Comparison of ENCODE assay signal across 1 cellular context in genomic region chr19:49492573-49493411, GRCh38.
TF ChIP-seq lines count a peak whose summit lies in the region.

No MANE protein-coding gene starts in this region.

TF ChIP-seq in K562, 482 proteins besides CTCF, POLR2A, EP300 and RAD21 (continued from another document and continues in another):
- TF ChIP-seq POU5F1 (IDR thresholded peaks at IDR 0.05; ENCODE audit: borderline replicate concordance, low read depth, low read length, partially characterized antibody) (no peak), FIP1L1 (IDR thresholded peaks at IDR 0.05; ENCODE audit: low read depth, low read length, poor library complexity, severe bottlenecking) (no peak), ZNF121 (CRISPR knock-in tag; conservative IDR thresholded peaks at IDR 0.05) (no peak), ZNF444 (CRISPR knock-in tag; IDR thresholded peaks at IDR 0.05) (0 out of 2 replicates have a peak, but pooled peaks have one; percentile 13), SMARCA5 (IDR thresholded peaks at IDR 0.05) (no peak), ZBTB9 (CRISPR knock-in tag; IDR thresholded peaks at IDR 0.05) (no peak), ZC3H4 (CRISPR knock-in tag; IDR thresholded peaks at IDR 0.05; ENCODE audit: borderline replicate concordance) (no peak), ZNF12 (CRISPR knock-in tag; IDR thresholded peaks at IDR 0.05) (no peak), RB1 (IDR thresholded peaks at IDR 0.05; ENCODE audit: low read depth) (no peak), ZNF707 (CRISPR knock-in tag; conservative IDR thresholded peaks at IDR 0.05) (no peak), HMGN3 (IDR thresholded peaks at IDR 0.05; ENCODE audit: borderline replicate concordance, extremely low read depth, insufficient read length, low read depth, low read length) (no peak), SMC3 (conservative IDR thresholded peaks at IDR 0.05; ENCODE audit: insufficient read depth, low read depth, low read length) (no peak), ZNF436 (CRISPR knock-in tag; IDR thresholded peaks at IDR 0.05) (0 out of 2 replicates have a peak, but pooled peaks have one; percentile 37), ZNF134 (CRISPR knock-in tag; conservative IDR thresholded peaks at IDR 0.05) (no peak), MTF1 (CRISPR knock-in tag; IDR thresholded peaks at IDR 0.05; ENCODE audit: borderline replicate concordance) (no peak), WHSC1 (IDR thresholded peaks at IDR 0.05; ENCODE audit: low read length) (no peak), MAZ (CRISPR knock-in tag; conservative IDR thresholded peaks at IDR 0.05 in 1 of 2, IDR thresholded peaks at IDR 0.05 in 1 of 2) (peak in 1 of 2 experiments; percentile 18; a peak in 1 of 4 replicates), ZNF695 (CRISPR knock-in tag; IDR thresholded peaks at IDR 0.05) (0 out of 2 replicates have a peak, but pooled peaks have one; percentile 16), ZZZ3 (IDR thresholded peaks at IDR 0.05) (no peak), RBM14 (IDR thresholded peaks at IDR 0.05; ENCODE audit: borderline replicate concordance, insufficient read depth, low read depth, low read length) (no peak), ZNF512 (tag; IDR thresholded peaks at IDR 0.05) (no peak), SIX5 (IDR thresholded peaks at IDR 0.05; ENCODE audit: borderline replicate concordance in 1 of 2, insufficient read depth in 1 of 2, low read depth in 1 of 2, low read length in 2 of 2) (no peak), HCFC1 (IDR thresholded peaks at IDR 0.05; ENCODE audit: low read depth, low read length) (no peak)
- TF ChIP-seq, protein P1, sequence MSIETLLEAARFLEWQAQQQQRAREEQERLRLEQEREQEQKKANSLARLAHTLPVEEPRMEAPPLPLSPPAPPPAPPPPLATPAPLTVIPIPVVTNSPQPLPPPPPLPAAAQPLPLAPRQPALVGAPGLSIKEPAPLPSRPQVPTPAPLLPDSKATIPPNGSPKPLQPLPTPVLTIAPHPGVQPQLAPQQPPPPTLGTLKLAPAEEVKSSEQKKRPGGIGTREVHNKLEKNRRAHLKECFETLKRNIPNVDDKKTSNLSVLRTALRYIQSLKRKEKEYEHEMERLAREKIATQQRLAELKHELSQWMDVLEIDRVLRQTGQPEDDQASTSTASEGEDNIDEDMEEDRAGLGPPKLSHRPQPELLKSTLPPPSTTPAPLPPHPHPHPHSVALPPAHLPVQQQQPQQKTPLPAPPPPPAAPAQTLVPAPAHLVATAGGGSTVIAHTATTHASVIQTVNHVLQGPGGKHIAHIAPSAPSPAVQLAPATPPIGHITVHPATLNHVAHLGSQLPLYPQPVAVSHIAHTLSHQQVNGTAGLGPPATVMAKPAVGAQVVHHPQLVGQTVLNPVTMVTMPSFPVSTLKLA (conservative IDR thresholded peaks at IDR 0.05): peak; percentile 2 to 40; a peak in 1 of 4 replicates
- TF ChIP-seq, protein P2, sequence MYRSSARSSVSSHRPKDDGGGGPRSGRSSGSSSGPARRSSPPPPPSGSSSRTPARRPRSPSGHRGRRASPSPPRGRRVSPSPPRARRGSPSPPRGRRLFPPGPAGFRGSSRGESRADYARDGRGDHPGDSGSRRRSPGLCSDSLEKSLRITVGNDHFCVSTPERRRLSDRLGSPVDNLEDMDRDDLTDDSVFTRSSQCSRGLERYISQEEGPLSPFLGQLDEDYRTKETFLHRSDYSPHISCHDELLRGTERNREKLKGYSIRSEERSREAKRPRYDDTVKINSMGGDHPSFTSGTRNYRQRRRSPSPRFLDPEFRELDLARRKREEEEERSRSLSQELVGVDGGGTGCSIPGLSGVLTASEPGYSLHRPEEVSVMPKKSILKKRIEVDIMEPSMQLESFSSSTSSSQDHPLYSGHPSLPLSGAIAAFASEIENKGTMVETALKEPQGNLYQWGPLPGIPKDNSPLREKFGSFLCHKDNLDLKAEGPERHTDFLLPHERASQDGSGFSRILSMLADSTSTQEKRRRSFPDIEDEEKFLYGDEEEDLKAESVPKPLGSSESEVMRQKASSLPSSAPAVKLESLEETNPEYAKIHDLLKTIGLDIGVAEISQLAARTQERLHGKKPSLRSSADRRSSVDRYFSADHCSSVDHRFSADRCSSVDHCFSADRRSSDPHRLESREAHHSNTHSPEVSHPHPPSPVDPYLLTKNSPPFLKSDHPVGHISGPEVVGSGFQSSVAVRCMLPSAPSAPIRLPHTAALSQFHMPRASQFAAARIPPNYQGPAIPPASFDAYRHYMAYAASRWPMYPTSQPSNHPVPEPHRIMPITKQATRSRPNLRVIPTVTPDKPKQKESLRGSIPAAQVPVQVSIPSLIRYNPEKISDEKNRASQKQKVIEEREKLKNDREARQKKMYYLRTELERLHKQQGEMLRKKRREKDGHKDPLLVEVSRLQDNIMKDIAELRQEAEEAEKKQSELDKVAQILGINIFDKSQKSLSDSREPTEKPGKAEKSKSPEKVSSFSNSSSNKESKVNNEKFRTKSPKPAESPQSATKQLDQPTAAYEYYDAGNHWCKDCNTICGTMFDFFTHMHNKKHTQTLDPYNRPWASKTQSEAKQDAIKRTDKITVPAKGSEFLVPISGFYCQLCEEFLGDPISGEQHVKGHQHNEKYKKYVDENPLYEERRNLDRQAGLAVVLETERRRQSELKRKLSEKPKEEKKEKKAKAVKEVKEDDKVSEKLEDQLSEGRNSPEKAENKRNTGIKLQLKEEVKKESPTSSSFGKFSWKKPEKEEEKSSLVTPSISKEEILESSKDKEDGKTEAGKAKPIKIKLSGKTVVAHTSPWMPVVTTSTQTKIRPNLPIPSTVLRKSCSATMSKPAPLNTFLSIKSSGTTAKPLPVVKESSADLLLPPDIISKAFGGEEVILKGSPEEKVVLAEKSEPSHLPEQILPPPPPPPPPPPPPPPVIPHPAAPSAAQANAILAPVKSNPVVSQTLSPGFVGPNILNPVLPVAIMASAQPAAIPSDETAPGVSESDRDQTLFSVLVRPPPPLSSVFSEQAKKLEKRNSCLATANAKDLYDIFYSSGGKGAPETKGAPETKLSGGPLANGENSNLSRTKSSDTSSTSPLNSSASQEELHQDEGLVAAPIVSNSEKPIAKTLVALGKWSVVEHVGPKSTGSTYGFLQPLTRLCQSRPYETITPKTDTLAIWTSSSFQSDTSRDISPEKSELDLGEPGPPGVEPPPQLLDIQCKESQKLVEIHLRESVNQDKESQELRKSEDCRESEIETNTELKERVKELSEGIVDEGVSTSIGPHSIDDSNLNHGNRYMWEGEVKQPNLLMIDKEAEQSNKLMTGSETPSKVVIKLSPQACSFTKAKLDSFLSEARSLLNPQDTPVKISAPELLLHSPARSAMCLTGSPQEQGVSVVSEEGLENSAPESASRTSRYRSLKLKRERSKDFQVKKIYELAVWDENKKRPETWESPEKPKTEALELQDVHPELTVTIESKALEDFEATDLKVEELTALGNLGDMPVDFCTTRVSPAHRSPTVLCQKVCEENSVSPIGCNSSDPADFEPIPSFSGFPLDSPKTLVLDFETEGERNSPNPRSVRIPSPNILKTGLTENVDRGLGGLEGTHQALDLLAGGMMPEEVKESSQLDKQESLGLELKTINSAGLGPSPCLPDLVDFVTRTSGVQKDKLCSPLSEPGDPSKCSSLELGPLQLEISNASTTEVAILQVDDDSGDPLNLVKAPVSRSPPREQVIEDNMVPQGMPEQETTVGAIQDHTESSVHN (IDR thresholded peaks at IDR 0.05; ENCODE audit: borderline replicate concordance in 1 of 2, low read depth in 1 of 2): no peak
- TF ChIP-seq, protein P3, sequence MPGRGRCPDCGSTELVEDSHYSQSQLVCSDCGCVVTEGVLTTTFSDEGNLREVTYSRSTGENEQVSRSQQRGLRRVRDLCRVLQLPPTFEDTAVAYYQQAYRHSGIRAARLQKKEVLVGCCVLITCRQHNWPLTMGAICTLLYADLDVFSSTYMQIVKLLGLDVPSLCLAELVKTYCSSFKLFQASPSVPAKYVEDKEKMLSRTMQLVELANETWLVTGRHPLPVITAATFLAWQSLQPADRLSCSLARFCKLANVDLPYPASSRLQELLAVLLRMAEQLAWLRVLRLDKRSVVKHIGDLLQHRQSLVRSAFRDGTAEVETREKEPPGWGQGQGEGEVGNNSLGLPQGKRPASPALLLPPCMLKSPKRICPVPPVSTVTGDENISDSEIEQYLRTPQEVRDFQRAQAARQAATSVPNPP (IDR thresholded peaks at IDR 0.05; ENCODE audit: borderline replicate concordance, insufficient read depth, insufficient read length): no peak
- TF ChIP-seq, protein P4, sequence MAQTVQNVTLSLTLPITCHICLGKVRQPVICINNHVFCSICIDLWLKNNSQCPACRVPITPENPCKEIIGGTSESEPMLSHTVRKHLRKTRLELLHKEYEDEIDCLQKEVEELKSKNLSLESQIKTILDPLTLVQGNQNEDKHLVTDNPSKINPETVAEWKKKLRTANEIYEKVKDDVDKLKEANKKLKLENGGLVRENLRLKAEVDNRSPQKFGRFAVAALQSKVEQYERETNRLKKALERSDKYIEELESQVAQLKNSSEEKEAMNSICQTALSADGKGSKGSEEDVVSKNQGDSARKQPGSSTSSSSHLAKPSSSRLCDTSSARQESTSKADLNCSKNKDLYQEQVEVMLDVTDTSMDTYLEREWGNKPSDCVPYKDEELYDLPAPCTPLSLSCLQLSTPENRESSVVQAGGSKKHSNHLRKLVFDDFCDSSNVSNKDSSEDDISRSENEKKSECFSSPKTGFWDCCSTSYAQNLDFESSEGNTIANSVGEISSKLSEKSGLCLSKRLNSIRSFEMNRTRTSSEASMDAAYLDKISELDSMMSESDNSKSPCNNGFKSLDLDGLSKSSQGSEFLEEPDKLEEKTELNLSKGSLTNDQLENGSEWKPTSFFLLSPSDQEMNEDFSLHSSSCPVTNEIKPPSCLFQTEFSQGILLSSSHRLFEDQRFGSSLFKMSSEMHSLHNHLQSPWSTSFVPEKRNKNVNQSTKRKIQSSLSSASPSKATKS (CRISPR knock-in tag; IDR thresholded peaks at IDR 0.05): no peak
- TF ChIP-seq, protein P5, sequence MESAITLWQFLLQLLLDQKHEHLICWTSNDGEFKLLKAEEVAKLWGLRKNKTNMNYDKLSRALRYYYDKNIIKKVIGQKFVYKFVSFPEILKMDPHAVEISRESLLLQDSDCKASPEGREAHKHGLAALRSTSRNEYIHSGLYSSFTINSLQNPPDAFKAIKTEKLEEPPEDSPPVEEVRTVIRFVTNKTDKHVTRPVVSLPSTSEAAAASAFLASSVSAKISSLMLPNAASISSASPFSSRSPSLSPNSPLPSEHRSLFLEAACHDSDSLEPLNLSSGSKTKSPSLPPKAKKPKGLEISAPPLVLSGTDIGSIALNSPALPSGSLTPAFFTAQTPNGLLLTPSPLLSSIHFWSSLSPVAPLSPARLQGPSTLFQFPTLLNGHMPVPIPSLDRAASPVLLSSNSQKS (CRISPR knock-in tag; IDR thresholded peaks at IDR 0.05): peak; percentile 11; the same call in 1 of the 2 replicates
- TF ChIP-seq, protein P6, sequence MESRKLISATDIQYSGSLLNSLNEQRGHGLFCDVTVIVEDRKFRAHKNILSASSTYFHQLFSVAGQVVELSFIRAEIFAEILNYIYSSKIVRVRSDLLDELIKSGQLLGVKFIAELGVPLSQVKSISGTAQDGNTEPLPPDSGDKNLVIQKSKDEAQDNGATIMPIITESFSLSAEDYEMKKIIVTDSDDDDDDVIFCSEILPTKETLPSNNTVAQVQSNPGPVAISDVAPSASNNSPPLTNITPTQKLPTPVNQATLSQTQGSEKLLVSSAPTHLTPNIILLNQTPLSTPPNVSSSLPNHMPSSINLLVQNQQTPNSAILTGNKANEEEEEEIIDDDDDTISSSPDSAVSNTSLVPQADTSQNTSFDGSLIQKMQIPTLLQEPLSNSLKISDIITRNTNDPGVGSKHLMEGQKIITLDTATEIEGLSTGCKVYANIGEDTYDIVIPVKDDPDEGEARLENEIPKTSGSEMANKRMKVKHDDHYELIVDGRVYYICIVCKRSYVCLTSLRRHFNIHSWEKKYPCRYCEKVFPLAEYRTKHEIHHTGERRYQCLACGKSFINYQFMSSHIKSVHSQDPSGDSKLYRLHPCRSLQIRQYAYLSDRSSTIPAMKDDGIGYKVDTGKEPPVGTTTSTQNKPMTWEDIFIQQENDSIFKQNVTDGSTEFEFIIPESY (CRISPR knock-in tag; IDR thresholded peaks at IDR 0.05): no peak
- TF ChIP-seq, protein P7, sequence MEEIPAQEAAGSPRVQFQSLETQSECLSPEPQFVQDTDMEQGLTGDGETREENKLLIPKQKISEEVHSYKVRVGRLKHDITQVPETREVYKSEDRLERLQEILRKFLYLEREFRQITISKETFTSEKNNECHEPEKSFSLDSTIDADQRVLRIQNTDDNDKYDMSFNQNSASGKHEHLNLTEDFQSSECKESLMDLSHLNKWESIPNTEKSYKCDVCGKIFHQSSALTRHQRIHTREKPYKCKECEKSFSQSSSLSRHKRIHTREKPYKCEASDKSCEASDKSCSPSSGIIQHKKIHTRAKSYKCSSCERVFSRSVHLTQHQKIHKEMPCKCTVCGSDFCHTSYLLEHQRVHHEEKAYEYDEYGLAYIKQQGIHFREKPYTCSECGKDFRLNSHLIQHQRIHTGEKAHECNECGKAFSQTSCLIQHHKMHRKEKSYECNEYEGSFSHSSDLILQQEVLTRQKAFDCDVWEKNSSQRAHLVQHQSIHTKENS (CRISPR knock-in tag; IDR thresholded peaks at IDR 0.05): 0 out of 2 replicates have a peak, but pooled peaks have one; percentile 4
